Comparison of ENCODE assay signal across 20 cellular contexts in the genomic region with DNA sequence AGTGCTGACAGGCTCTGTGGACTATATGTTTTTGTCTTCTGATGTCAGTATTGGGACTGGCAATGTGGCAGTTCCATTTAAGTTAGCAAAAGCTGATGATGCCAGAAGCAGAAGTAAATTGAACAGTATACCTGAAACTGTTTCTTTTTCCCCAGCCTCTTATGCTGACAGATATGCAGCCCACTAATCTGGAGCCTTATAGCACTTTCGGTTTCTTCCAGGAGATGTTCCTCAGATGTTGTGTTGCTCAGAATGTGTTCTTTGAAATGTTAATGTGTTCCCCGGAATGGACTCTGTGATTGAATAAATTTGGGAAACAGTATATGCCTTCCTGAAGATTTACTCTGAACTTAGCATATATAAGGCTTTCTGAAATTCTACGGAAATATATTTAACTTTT.
"Had no signal": no experiment of that assay in that cellular context is flagged by ENCODE, and none has a peak within 500 bp of the region (broad histone marks: within the 10 kb centered on the region; RNA-seq: fewer than 3 reads in every experiment).

No MANE protein-coding gene starts in this region.

- H3K27me3 ChIP-seq: foreskin keratinocyte, ovary had no signal

- H3K4me1 ChIP-seq: foreskin keratinocyte, left ventricle myocardium inferior had no signal

- ATAC-seq: activated CD4-positive, alpha-beta T cell treated with anti-CD3 and anti-CD28 coated beads for 36 hours; activated CD8-positive, alpha-beta T cell treated with anti-CD3 and anti-CD28 coated beads, Interleukin-2, amount 10 ng/mL, durations not matched to agents 7 days and 5 days; effector memory CD8-positive, alpha-beta T cell; foreskin keratinocyte; T-cell had no signal

- DNase-seq: activated CD4-positive, alpha-beta T cell treated with anti-CD3 and anti-CD28 coated beads for 36 hours; activated CD8-positive, alpha-beta T cell treated with anti-CD3 and anti-CD28 coated beads, Interleukin-2, amount 10 ng/mL, durations not matched to agents 7 days and 5 days; activated naive CD4-positive, alpha-beta T cell treated with anti-CD3 and anti-CD28 coated beads, Interleukin-2, amount 10 ng/mL, durations not matched to agents 7 days and 5 days; amniotic stem cell; effector memory CD8-positive, alpha-beta T cell; foreskin keratinocyte; head of caudate nucleus; kidney; left ventricle myocardium inferior; ovary; stimulated activated CD4-positive, alpha-beta T cell treated with anti-CD3 and anti-CD28 coated beads, Interleukin-4, amount 100 ng/mL, for 1 hour; stimulated activated CD8-positive, alpha-beta memory T cell treated with anti-CD3 and anti-CD28 coated beads, Interleukin-4, amount 100 ng/mL, for 48 hours; T-cell had no signal

- H3K27me3 Mint-ChIP-seq: activated CD4-positive, alpha-beta T cell treated with anti-CD3 and anti-CD28 coated beads for 36 hours; activated naive CD4-positive, alpha-beta T cell treated with anti-CD3 and anti-CD28 coated beads, Interleukin-2, amount 10 ng/mL, durations not matched to agents 7 days and 5 days; brain; central memory CD8-positive, alpha-beta T cell; effector memory CD8-positive, alpha-beta T cell; memory B cell; stimulated activated naive CD8-positive, alpha-beta T cell treated with anti-CD3 and anti-CD28 coated beads, Interleukin-15, Interleukin-2, amounts not matched to agents 100 ng/mL and 50 ng/mL, for 24 hours; T-cell had no signal

- H3K9me3 ChIP-seq: ovary had no signal

- H3K4me3 Mint-ChIP-seq: activated CD4-positive, alpha-beta T cell treated with anti-CD3 and anti-CD28 coated beads for 36 hours; activated CD8-positive, alpha-beta T cell treated with anti-CD3 and anti-CD28 coated beads, Interleukin-2, amount 10 ng/mL, durations not matched to agents 7 days and 5 days; activated naive CD4-positive, alpha-beta T cell treated with anti-CD3 and anti-CD28 coated beads, Interleukin-2, amount 10 ng/mL, durations not matched to agents 7 days and 5 days; brain; central memory CD8-positive, alpha-beta T cell; effector memory CD8-positive, alpha-beta T cell; memory B cell; nephron; stimulated activated naive CD8-positive, alpha-beta T cell treated with anti-CD3 and anti-CD28 coated beads, Interleukin-15, Interleukin-2, amounts not matched to agents 100 ng/mL and 50 ng/mL, for 24 hours; T-cell had no signal

- H3K4me3 ChIP-seq: left ventricle myocardium inferior, ovary had no signal

- H3K4me1 Mint-ChIP-seq: activated CD4-positive, alpha-beta T cell treated with anti-CD3 and anti-CD28 coated beads for 36 hours; brain; central memory CD8-positive, alpha-beta T cell; memory B cell; nephron; T-cell had no signal

- H3K27ac ChIP-seq: foreskin keratinocyte, left ventricle myocardium inferior, ovary, VCaP had no signal

- H3K27ac Mint-ChIP-seq: activated CD4-positive, alpha-beta T cell treated with anti-CD3 and anti-CD28 coated beads for 36 hours; activated CD8-positive, alpha-beta T cell treated with anti-CD3 and anti-CD28 coated beads, Interleukin-2, amount 10 ng/mL, durations not matched to agents 7 days and 5 days; activated naive CD4-positive, alpha-beta T cell treated with anti-CD3 and anti-CD28 coated beads, Interleukin-2, amount 10 ng/mL, durations not matched to agents 7 days and 5 days; activated T-helper 2 cell treated with anti-CD3 and anti-CD28 coated beads, Interferon-gamma antibody, Interleukin-2, Interleukin-4, amounts not matched to agents 10 μg/mL and 5 μg/mL and 100 μg/mL, durations not matched to agents 14 hours and 24 hours and 36 hours; brain; effector memory CD8-positive, alpha-beta T cell; nephron; stimulated activated naive CD8-positive, alpha-beta T cell treated with anti-CD3 and anti-CD28 coated beads, Interleukin-15, Interleukin-2, amounts not matched to agents 100 ng/mL and 50 ng/mL, for 24 hours; T-cell had no signal

- H3K36me3 ChIP-seq: ovary had no signal

- FAIRE-seq: kidney had no signal

- H3K9me3 Mint-ChIP-seq: activated naive CD4-positive, alpha-beta T cell treated with anti-CD3 and anti-CD28 coated beads, Interleukin-2, amount 10 ng/mL, durations not matched to agents 7 days and 5 days; activated T-helper 2 cell treated with anti-CD3 and anti-CD28 coated beads, Interferon-gamma antibody, Interleukin-2, Interleukin-4, amounts not matched to agents 10 μg/mL and 5 μg/mL and 100 μg/mL, durations not matched to agents 14 hours and 24 hours and 36 hours; central memory CD8-positive, alpha-beta T cell; effector memory CD8-positive, alpha-beta T cell had no signal
